Comparison of ENCODE assay signal across 8 cellular contexts in genomic region chr1:172442843-172443565, GRCh38. TPM values are rescaled to one million over a fixed set of nuclear protein-coding genes. Genes with fewer than 3 reads are reported as not detected.
A peak's percentile ranks its signal among the peaks of the same experiment; 100 is the strongest.
DNase-seq lines count a peak whose midpoint lies in the region; ATAC-seq and TF ChIP-seq lines count a peak whose summit lies in the region.

No MANE protein-coding gene starts in this region.

- no peaks in the 10 kb centered on the region for H3K27me3 ChIP-seq in CD8-positive, alpha-beta T cell (ENCODE audit: insufficient read depth, low read length)
- H3K27me3 ChIP-seq in OCI-LY1 (ENCODE audit: insufficient read depth, low read length) (no peaks in the 10 kb centered on the region), endocrine pancreas (ENCODE audit: control insufficient read depth, insufficient read depth, low read length) (no peaks in the 10 kb centered on the region), osteoblast (ENCODE audit: insufficient read depth, low read length) (no peaks in the 10 kb centered on the region)

- H3K4me2 ChIP-seq in OCI-LY1 (ENCODE audit: low read length): peak overlapping the region; percentile 83
- peak overlapping the region; percentile 86 for H3K4me2 ChIP-seq in osteoblast (ENCODE audit: insufficient read depth, low read length)

- peak overlapping the region; percentile 36; the same call in 1 of the 2 replicates for H2AFZ ChIP-seq in OCI-LY1 (ENCODE audit: low read length)
- peak overlapping the region; percentile 94 for H2AFZ ChIP-seq in osteoblast (ENCODE audit: low read length)

- H3K36me3 Mint-ChIP-seq in CD8-positive, alpha-beta T cell: peaks cover 34% of the 10 kb centered on the region

- peak; percentile 3 for ATAC-seq in CD8-positive, alpha-beta T cell
- ATAC-seq in HG03342 (IDR thresholded peaks at IDR 0.05; ENCODE audit: unreplicated experiment): no peak

- H4K20me1 ChIP-seq in OCI-LY1 (ENCODE audit: insufficient read depth, low read length) (no peaks in the 10 kb centered on the region), osteoblast (ENCODE audit: insufficient read depth, low read length) (no peaks in the 10 kb centered on the region)

- POLR2A ChIA-PET in CD8-positive, alpha-beta T cell (lab: Charles Lee): interaction anchor here (1.1 to 2.7 kb wide), 5 partner anchors 12 to 440 kb away, joined by 4 to 21 read pairs (median 6); partner anchors contain the start of gene SUCO

- DNase-seq in CD8-positive, alpha-beta T cell: no peak
- DNase-seq in osteoblast (ENCODE audit: insufficient read length, low spot score, missing footprints): no peak
- no peak for DNase-seq in RPMI8226
- no peak for DNase-seq in activated CD4-positive, alpha-beta T cell treated with anti-CD3 and anti-CD28 coated beads, Interleukin-2, amount 50 U/mL, for 1 hour
- no peak for DNase-seq in kidney glomerular epithelial cell (lab: John Stamatoyannopoulos, UW)

- H3K9ac ChIP-seq in OCI-LY1 (ENCODE audit: low read length): peak overlapping the region; percentile 80
- H3K9ac ChIP-seq in endocrine pancreas (ENCODE audit: control insufficient read depth, insufficient read depth, low read length): peak overlapping the region; percentile 27

- no peaks in the 10 kb centered on the region for H3K79me2 ChIP-seq in OCI-LY1 (ENCODE audit: insufficient read depth, low read length)
- peaks cover 42% of the 10 kb centered on the region for H3K79me2 ChIP-seq in osteoblast (ENCODE audit: insufficient read depth, low read length)

- H3K4me1 ChIP-seq in CD8-positive, alpha-beta T cell (ENCODE audit: insufficient read depth, low read length): peaks cover 25% of the 10 kb centered on the region
- H3K4me1 ChIP-seq in OCI-LY1 (ENCODE audit: insufficient read depth, low read length, severe bottlenecking) (peaks cover 17% of the 10 kb centered on the region), endocrine pancreas (ENCODE audit: control insufficient read depth, insufficient read depth, low read length) (peaks cover 4% of the 10 kb centered on the region), osteoblast (ENCODE audit: insufficient read depth, low read length) (peaks cover 5% of the 10 kb centered on the region)

- peak overlapping the region; percentile 78 for H3K4me3 ChIP-seq in CD8-positive, alpha-beta T cell (ENCODE audit: low read depth, low read length)
- H3K4me3 ChIP-seq in OCI-LY1 (ENCODE audit: low read depth, low read length, poor library complexity, severe bottlenecking) (peak overlapping the region; percentile 72), endocrine pancreas (ENCODE audit: control insufficient read depth, insufficient read depth, low read length) (peak overlapping the region; percentile 76), osteoblast (ENCODE audit: insufficient read depth, low read length) (peak overlapping the region; percentile 87)

- CTCF ChIA-PET in CD8-positive, alpha-beta T cell (lab: Charles Lee): interaction anchor here (0.8 to 8.0 kb wide), 11 partner anchors 13 to 457 kb away, joined by 3 to 111 read pairs (median 4); no protein-coding TSS in a partner anchor

- intact Hi-C loops in CD8-positive, alpha-beta T cell (cut with DNase I, micrococcal nuclease): loop anchor here (5.0 to 10.0 kb wide), 4 partner anchors 641 to 1272 kb away; partner anchors contain the start of genes METTL13 (in 2 of the 2) and KLHL20 (in 1 of the 2)

- peaks cover 45% of the 10 kb centered on the region for H3K4me1 Mint-ChIP-seq in CD8-positive, alpha-beta T cell (ENCODE audit: low read depth)

- peak overlapping the region; percentile 96 for H3K4me3 Mint-ChIP-seq in CD8-positive, alpha-beta T cell

- no peak for TF ChIP-seq CTCF in CD8-positive, alpha-beta T cell (IDR thresholded peaks at IDR 0.05)
- TF ChIP-seq CTCF in OCI-LY1 (IDR thresholded peaks at IDR 0.05; ENCODE audit: low read length): no peak
- TF ChIP-seq CTCF in osteoblast (IDR thresholded peaks at IDR 0.05; ENCODE audit: extremely low read depth, low read depth, low read length): no peak

- H3K27ac Mint-ChIP-seq in CD8-positive, alpha-beta T cell: peak overlapping the region; percentile 95

- peak overlapping the region; percentile 71 for H3K27ac ChIP-seq in CD8-positive, alpha-beta T cell (ENCODE audit: low read depth, low read length)
- H3K27ac ChIP-seq in OCI-LY1 (ENCODE audit: low read depth, low read length, poor library complexity, severe bottlenecking) (no peak overlapping the region), osteoblast (ENCODE audit: low read depth, low read length) (peak overlapping the region; percentile 69)

- H3K9me3 Mint-ChIP-seq in CD8-positive, alpha-beta T cell: no peaks in the 10 kb centered on the region

- H3K9me2 ChIP-seq in OCI-LY1 (ENCODE audit: low read depth, low read length): no peaks in the 10 kb centered on the region

- no peaks in the 10 kb centered on the region for H3K36me3 ChIP-seq in CD8-positive, alpha-beta T cell (ENCODE audit: insufficient read depth, low read length)
- H3K36me3 ChIP-seq in OCI-LY1 (ENCODE audit: insufficient read depth, low read length) (peaks cover 16% of the 10 kb centered on the region), endocrine pancreas (ENCODE audit: control insufficient read depth, insufficient read depth, low read length) (no peaks in the 10 kb centered on the region), osteoblast (ENCODE audit: insufficient read depth, low read length) (peaks cover 8% of the 10 kb centered on the region)

- H3F3A ChIP-seq in OCI-LY1 (ENCODE audit: insufficient read depth, low read length): no peaks in the 10 kb centered on the region

- no peaks in the 10 kb centered on the region for H3K27me3 Mint-ChIP-seq in CD8-positive, alpha-beta T cell (ENCODE audit: low read depth)

- H3K9me3 ChIP-seq in CD8-positive, alpha-beta T cell (ENCODE audit: low read length): no peaks in the 10 kb centered on the region
- H3K9me3 ChIP-seq in OCI-LY1 (ENCODE audit: low read length) (no peaks in the 10 kb centered on the region), endocrine pancreas (ENCODE audit: control insufficient read depth, low read length) (no peaks in the 10 kb centered on the region), osteoblast (ENCODE audit: low read depth, low read length) (no peaks in the 10 kb centered on the region)

RNA-seq across cellular contexts. Expression of gene PIGC, which starts 0.9 kb away (rescaled TPM):
- 10 to 100 TPM; 22.1 to 23.2 TPM for total RNA-seq in CD8-positive, alpha-beta T cell
- total RNA-seq in osteoblast: 19.7 and 22.4 TPM in 2 replicates

RNA-seq across cellular contexts. Expression of gene C1orf105, which starts 22.5 kb away (rescaled TPM):
- total RNA-seq in CD8-positive, alpha-beta T cell: not detected
- not detected in 2 replicates for total RNA-seq in osteoblast
